Comparison of ENCODE assay signal across 21 cellular contexts in genomic region chr1:226619031-226619430, GRCh38.
"Had no signal": no experiment of that assay in that cellular context is flagged by ENCODE, and none has a peak within 500 bp of the region (broad histone marks: within the 10 kb centered on the region; RNA-seq: fewer than 3 reads in every experiment).

No MANE protein-coding gene starts in this region.

- DNase-seq: cortex of kidney; effector CD8-positive, alpha-beta T cell; gastrocnemius medialis; islet precursor cell; left lung; midbrain; nephron progenitor cell; stimulated activated CD4-positive, alpha-beta T cell treated with anti-CD3 and anti-CD28 coated beads, Interleukin-4, amount 100 ng/mL, for 24 hours; testis had no signal

- H3K4me1 ChIP-seq: gastrocnemius medialis, left lung, lower lobe of right lung, right atrium auricular region, testis, tibial nerve, upper lobe of right lung had no signal

- H3K36me3 ChIP-seq: cardiac muscle cell, gastrocnemius medialis, left lung, lower lobe of right lung, neutrophil, ovary, right atrium auricular region, tibial nerve, upper lobe of right lung had no signal

- H3K36me3 Mint-ChIP-seq: stimulated activated memory B cell treated with anti-CD40 and anti-IgM and Interleukin-4, amounts not matched to agents 10 μg/mL and 1 μg/mL and 100 μg/mL, for 72 hours had no signal

- H3K9me3 Mint-ChIP-seq: stimulated activated naive CD8-positive, alpha-beta T cell treated with anti-CD3 and anti-CD28 coated beads, Interleukin-15, Interleukin-2, amounts not matched to agents 100 ng/mL and 50 ng/mL, for 24 hours had no signal

- H3K27me3 ChIP-seq: cardiac muscle cell, left lung, neutrophil, ovary, right atrium auricular region, testis, tibial nerve, upper lobe of right lung had no signal

- H3K27ac Mint-ChIP-seq: memory B cell; nephron progenitor cell; stimulated activated memory B cell treated with anti-CD40 and anti-IgM and Interleukin-4, amounts not matched to agents 10 μg/mL and 1 μg/mL and 100 μg/mL, for 72 hours; stimulated activated naive CD8-positive, alpha-beta T cell treated with anti-CD3 and anti-CD28 coated beads, Interleukin-15, Interleukin-2, amounts not matched to agents 100 ng/mL and 50 ng/mL, for 24 hours had no signal

- H3K27ac ChIP-seq: cardiac muscle cell, dorsolateral prefrontal cortex, gastrocnemius medialis, left lung, lower lobe of right lung, neutrophil, ovary, right atrium auricular region, testis, tibial nerve, upper lobe of right lung had no signal

- H3K27me3 Mint-ChIP-seq: memory B cell; stimulated activated memory B cell treated with anti-CD40 and anti-IgM and Interleukin-4, amounts not matched to agents 10 μg/mL and 1 μg/mL and 100 μg/mL, for 72 hours; stimulated activated naive CD8-positive, alpha-beta T cell treated with anti-CD3 and anti-CD28 coated beads, Interleukin-15, Interleukin-2, amounts not matched to agents 100 ng/mL and 50 ng/mL, for 24 hours had no signal

- ATAC-seq: esophagus mucosa; gastrocnemius medialis; left lung; lower lobe of right lung; stimulated activated memory B cell treated with anti-CD40 and anti-IgM and Interleukin-4, amounts not matched to agents 10 μg/mL and 1 μg/mL and 100 μg/mL, for 72 hours; upper lobe of right lung had no signal

- H3K4me3 ChIP-seq: cardiac muscle cell, dorsolateral prefrontal cortex, gastrocnemius medialis, left lung, lower lobe of right lung, ovary, right atrium auricular region, testis, tibial nerve, upper lobe of right lung had no signal

- H3K4me3 Mint-ChIP-seq: memory B cell; nephron progenitor cell; stimulated activated memory B cell treated with anti-CD40 and anti-IgM and Interleukin-4, amounts not matched to agents 10 μg/mL and 1 μg/mL and 100 μg/mL, for 72 hours; stimulated activated naive CD8-positive, alpha-beta T cell treated with anti-CD3 and anti-CD28 coated beads, Interleukin-15, Interleukin-2, amounts not matched to agents 100 ng/mL and 50 ng/mL, for 24 hours had no signal

- H3K4me1 Mint-ChIP-seq: memory B cell; nephron progenitor cell; stimulated activated memory B cell treated with anti-CD40 and anti-IgM and Interleukin-4, amounts not matched to agents 10 μg/mL and 1 μg/mL and 100 μg/mL, for 72 hours had no signal

- H3K9me3 ChIP-seq: lower lobe of right lung, neutrophil, testis, upper lobe of right lung had no signal
